In the genomic region with DNA sequence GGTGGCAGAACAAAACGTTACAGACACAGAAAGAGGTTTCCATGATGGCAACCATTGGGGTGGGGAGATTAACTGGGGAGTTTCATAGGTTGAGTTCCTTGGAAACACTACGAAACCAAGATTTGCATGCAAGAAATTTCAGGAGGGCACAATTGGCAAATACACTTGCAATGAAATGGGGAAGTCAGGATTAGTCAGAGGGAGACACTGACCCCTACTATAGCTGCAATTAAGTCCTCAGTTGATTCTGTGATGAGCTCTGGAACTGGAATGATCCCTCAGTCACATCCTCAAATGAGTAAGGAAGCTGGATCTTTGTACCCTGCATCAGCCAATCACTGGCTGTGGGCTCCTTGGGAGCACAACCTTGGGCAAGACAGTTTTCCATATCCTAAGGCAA, we compare ENCODE assay signal across 15 cellular contexts.
"Had no signal": no experiment of that assay in that cellular context is flagged by ENCODE, and none has a peak within 500 bp of the region (broad histone marks: within the 10 kb centered on the region; RNA-seq: fewer than 3 reads in every experiment).

No MANE protein-coding gene starts in this region.

- FAIRE-seq: astrocyte, bronchial epithelial cell, frontal cortex had no signal

- H3K27me3 Mint-ChIP-seq: activated naive CD4-positive, alpha-beta T cell treated with anti-CD3 and anti-CD28 coated beads, Interleukin-2, amount 10 ng/mL, durations not matched to agents 7 days and 5 days; progenitor cell of endocrine pancreas had no signal

- ATAC-seq: stimulated activated naive CD8-positive, alpha-beta T cell treated with anti-CD3 and anti-CD28 coated beads, Interleukin-15, Interleukin-2, amounts not matched to agents 100 U/mL and 50 U/mL, for 24 hours had no signal

- H3K9me3 Mint-ChIP-seq: activated naive CD4-positive, alpha-beta T cell treated with anti-CD3 and anti-CD28 coated beads, Interleukin-2, amount 10 ng/mL, durations not matched to agents 7 days and 5 days; immature natural killer cell had no signal

- H3K4me3 Mint-ChIP-seq: activated naive CD4-positive, alpha-beta T cell treated with anti-CD3 and anti-CD28 coated beads, Interleukin-2, amount 10 ng/mL, durations not matched to agents 7 days and 5 days; immature natural killer cell had no signal

- H3K27ac ChIP-seq: right atrium auricular region had no signal

- H3K27me3 ChIP-seq: right atrium auricular region had no signal

- H3K27ac Mint-ChIP-seq: activated naive CD4-positive, alpha-beta T cell treated with anti-CD3 and anti-CD28 coated beads, Interleukin-2, amount 10 ng/mL, durations not matched to agents 7 days and 5 days; immature natural killer cell; progenitor cell of endocrine pancreas had no signal

- DNase-seq: activated CD4-positive, alpha-beta T cell treated with anti-CD3 and anti-CD28 coated beads for 1 hour; activated CD4-positive, alpha-beta T cell treated with anti-CD3 and anti-CD28 coated beads, Interleukin-2, amount 50 U/mL, for 48 hours; activated naive CD4-positive, alpha-beta T cell treated with anti-CD3 and anti-CD28 coated beads, Interleukin-2, amount 10 ng/mL, durations not matched to agents 7 days and 5 days; activated T-cell treated with anti-CD3 and anti-CD28 coated beads, Interleukin-2, amount 50 U/mL, for 1 hour; head of caudate nucleus; immature natural killer cell; midbrain; stimulated activated CD4-positive, alpha-beta T cell treated with anti-CD3 and anti-CD28 coated beads, Interleukin-2, amount 100 ng/mL, for 48 hours; stimulated activated naive CD8-positive, alpha-beta T cell treated with anti-CD3 and anti-CD28 coated beads, Interleukin-15, Interleukin-2, amounts not matched to agents 100 U/mL and 50 U/mL, for 24 hours had no signal

- H3K4me3 ChIP-seq: lung, right atrium auricular region had no signal

- H3K36me3 ChIP-seq: right atrium auricular region had no signal
